Comparison of ENCODE assay signal across 8 cellular contexts in the genomic region with DNA sequence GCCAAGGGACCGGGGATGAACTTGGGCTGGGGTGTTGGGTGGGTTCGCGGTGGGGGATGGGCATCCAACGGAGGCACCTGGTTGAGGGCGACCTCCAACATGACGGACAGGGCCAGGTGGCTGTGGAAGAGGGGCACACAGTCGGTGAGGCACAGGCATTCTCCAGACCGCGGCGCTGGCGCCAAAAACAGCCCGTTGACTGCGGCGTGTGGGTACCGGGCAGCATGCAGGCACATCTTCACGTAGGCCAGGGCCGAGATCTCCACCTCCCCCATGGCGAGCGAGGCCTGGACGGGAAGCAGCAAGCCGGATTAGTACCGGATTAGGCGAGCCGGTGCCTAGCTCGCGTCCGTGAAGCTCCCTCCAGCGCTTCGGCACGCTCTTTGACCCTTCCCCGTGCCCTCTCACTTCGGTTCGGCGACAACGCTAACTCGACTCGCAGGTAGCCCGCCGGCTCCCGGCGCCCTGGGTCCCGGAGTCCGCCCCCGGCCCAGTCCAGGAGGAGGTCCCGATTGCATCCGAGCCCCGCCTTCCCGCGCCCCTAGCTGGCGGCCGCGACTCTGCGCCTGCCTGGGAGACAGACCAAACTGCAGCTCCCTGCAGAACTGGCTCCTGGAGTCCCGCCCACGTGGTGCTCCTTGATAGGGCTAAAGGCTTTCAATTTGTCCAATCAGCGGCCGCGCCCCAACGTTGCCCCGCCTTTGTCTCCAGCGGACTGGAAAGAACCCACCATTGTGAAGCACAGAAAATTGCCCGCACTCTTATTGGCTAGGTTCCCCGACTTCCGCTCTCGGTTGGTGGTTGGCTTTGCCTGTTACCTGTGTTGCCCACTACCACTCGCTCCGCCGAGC. TPM values are rescaled to one million over a fixed set of nuclear protein-coding genes. Genes with fewer than 3 reads are reported as not detected.
DNase-seq lines count a peak whose midpoint lies in the region; ATAC-seq and TF ChIP-seq lines count a peak whose summit lies in the region.

A gene with protein sequence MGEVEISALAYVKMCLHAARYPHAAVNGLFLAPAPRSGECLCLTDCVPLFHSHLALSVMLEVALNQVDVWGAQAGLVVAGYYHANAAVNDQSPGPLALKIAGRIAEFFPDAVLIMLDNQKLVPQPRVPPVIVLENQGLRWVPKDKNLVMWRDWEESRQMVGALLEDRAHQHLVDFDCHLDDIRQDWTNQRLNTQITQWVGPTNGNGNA (minus strand): TSS at position 562 of the 851 bp plus-strand sequence. CDS start 287 bp downstream, at position 275.

- H3K27me3 ChIP-seq in Karpas-422 (ENCODE audit: low read length) (no peaks in the 10 kb centered on the region), esophagus squamous epithelium (no peaks in the 10 kb centered on the region)

- H4K20me1 ChIP-seq in Karpas-422 (ENCODE audit: insufficient read depth, low read depth, low read length): no peaks in the 10 kb centered on the region

- H3K4me3 ChIP-seq in Karpas-422 (ENCODE audit: low read length) (peak within 1 kb of the TSS; percentile 83), esophagus squamous epithelium (peak within 1 kb of the TSS; percentile 55 to 84 (median 80))

- peak; percentile 78 for ATAC-seq in GM21825 (IDR thresholded peaks at IDR 0.05; ENCODE audit: unreplicated experiment)

- peak within 1 kb of the TSS; percentile 32; the same call in 1 of the 2 replicates for H2AFZ ChIP-seq in Karpas-422 (ENCODE audit: low read length)

- H3K9me2 ChIP-seq in Karpas-422 (replicated peaks; ENCODE audit: insufficient read depth, low read length): no peaks in the 10 kb centered on the region

- H3K79me2 ChIP-seq in Karpas-422 (ENCODE audit: low read length): peaks cover 75% of the 10 kb centered on the region

- H3K4me1 ChIP-seq in Karpas-422 (ENCODE audit: low read length): peaks cover 73% of the 10 kb centered on the region
- peaks cover 48 to 85% (median 56%) of the 10 kb centered on the region in 3 donors for H3K4me1 ChIP-seq in esophagus squamous epithelium

- TF ChIP-seq POLR2A in esophagus squamous epithelium (IDR thresholded peaks at IDR 0.05): peak in 3 of 4 donors; percentile 27 to 91 (median 67)

- H3K36me3 ChIP-seq in Karpas-422 (ENCODE audit: insufficient read depth, low read length) (peaks cover 30% of the 10 kb centered on the region), esophagus squamous epithelium (peaks cover 17 to 40% (median 17%) of the 10 kb centered on the region in 3 donors)

- TF ChIP-seq CTCF in esophagus squamous epithelium (IDR thresholded peaks at IDR 0.05): peak; percentile 27 to 90 (median 80)

- H3K4me2 ChIP-seq in Karpas-422 (ENCODE audit: low read depth, low read length, poor library complexity, severe bottlenecking): peak within 1 kb of the TSS; percentile 82

- WGBS in esophagus squamous epithelium, 2 donors: 1% methylated on average over 13 to 21 of the region's 68 CpGs

- H3K9ac ChIP-seq in Karpas-422 (ENCODE audit: low read length): peak within 1 kb of the TSS; percentile 94

- DNase-seq in Daoy (ENCODE audit: low read depth) (peak; percentile 100), Karpas-422 (peak; percentile 100), RKO (ENCODE audit: low spot score) (peak; percentile 99), activated T-helper 1 cell treated with Interleukin-2 at 50 U/mL for 16 hours (ENCODE audit: low read depth) (peak; percentile 99), esophagus squamous epithelium (lab: John Stamatoyannopoulos, UW) (peak; percentile 98), myocyte (ENCODE audit: low read depth) (peak; percentile 100)
- peak; percentile 98 to 100 for DNase-seq in stimulated activated CD8-positive, alpha-beta memory T cell treated with anti-CD3 and anti-CD28 coated beads, Interleukin-7, amount 100 ng/mL, for 48 hours (ENCODE audit: extremely low read depth in 1 of 2, low read depth in 1 of 2)

- H3K9me3 ChIP-seq in Karpas-422 (ENCODE audit: low read length) (no peaks in the 10 kb centered on the region), esophagus squamous epithelium (no peaks in the 10 kb centered on the region)

- H3K27ac ChIP-seq in Karpas-422 (ENCODE audit: low read length): peak within 1 kb of the TSS; percentile 81
- peak within 1 kb of the TSS; percentile 89 to 96 (median 96) for H3K27ac ChIP-seq in esophagus squamous epithelium

- intact Hi-C loops in esophagus squamous epithelium (cut with DNase I): no loop called here

RNA-seq across cellular contexts. Expression of the gene that starts here (rescaled TPM):
- 25.4 and 46.5 TPM in 2 replicates for total RNA-seq in Daoy (2014; rRNA removed; shearing (Covaris generic))
- 35.3 and 95.4 TPM in 2 replicates for total RNA-seq in Karpas-422 (2014; rRNA removed; shearing (Covaris generic); ENCODE audit: low replicate concordance)
- total RNA-seq in esophagus squamous epithelium (10 to 100 TPM in 3 of 4 donors, 1 to 10 TPM in 1; 6.0 to 12.1 (median 10.9) TPM), myocyte (18.8 and 25.4 TPM in 2 replicates)
- polyA plus RNA-seq in myocyte (2012): 30.2 TPM

Comparison
In these comparisons a context has a peak if more than half of its experiments do, and no peak if none do; other contexts are left out.
1. Peak in every context shown above with its lines: DNase-seq, ATAC-seq, H3K4me3 ChIP-seq and H3K27ac ChIP-seq.